Comparison of ENCODE assay signal across 1 cellular context in genomic region chr1:166166400-166166699, GRCh38.
TF ChIP-seq lines count a peak whose summit lies in the region.

No MANE protein-coding gene starts in this region.

TF ChIP-seq in WTC11, 78 proteins besides CTCF, POLR2A, EP300 and RAD21 (continued from another document):
- TF ChIP-seq MLX (CRISPR knock-in tag; IDR thresholded peaks at IDR 0.05): no peak
- TF ChIP-seq E2F4 (CRISPR knock-in tag; IDR thresholded peaks at IDR 0.05; ENCODE audit: borderline replicate concordance, low read depth): no peak
- TF ChIP-seq ZBTB21 (CRISPR knock-in tag; IDR thresholded peaks at IDR 0.05; ENCODE audit: borderline replicate concordance): no peak
- TF ChIP-seq MYBL2 (CRISPR knock-in tag; IDR thresholded peaks at IDR 0.05): no peak
- TF ChIP-seq ZNF416 (CRISPR knock-in tag; IDR thresholded peaks at IDR 0.05): no peak
- TF ChIP-seq NR2C2 (CRISPR knock-in tag; IDR thresholded peaks at IDR 0.05): no peak
- TF ChIP-seq HMGXB4 (CRISPR knock-in tag; IDR thresholded peaks at IDR 0.05): no peak
- TF ChIP-seq GRHL2 (CRISPR knock-in tag; IDR thresholded peaks at IDR 0.05; ENCODE audit: insufficient replicate concordance, severe bottlenecking): no peak
- no peak for TF ChIP-seq JAZF1 (CRISPR knock-in tag; IDR thresholded peaks at IDR 0.05)
- TF ChIP-seq ELF4 (CRISPR knock-in tag; IDR thresholded peaks at IDR 0.05; ENCODE audit: low read depth): no peak
